In genomic region chr4:116397291-116397690, GRCh38 we compare ENCODE assay signal across 6 cellular contexts.
"Had no signal": no experiment of that assay in that cellular context is flagged by ENCODE, and none has a peak within 500 bp of the region (broad histone marks: within the 10 kb centered on the region; RNA-seq: fewer than 3 reads in every experiment).

No MANE protein-coding gene starts in this region.

- H2AFZ ChIP-seq: GM23248 had no signal

- H3K4me3 ChIP-seq: GM23248 had no signal

- H3K27ac ChIP-seq: GM23248, HL-60 had no signal

- ATAC-seq: HepG2 had no signal

- DNase-seq: GM23248, H9, HCEC 1CT, HFFc6 had no signal

- H3K9ac ChIP-seq: GM23248 had no signal
